Comparison of ENCODE assay signal across 32 cellular contexts in the genomic region with DNA sequence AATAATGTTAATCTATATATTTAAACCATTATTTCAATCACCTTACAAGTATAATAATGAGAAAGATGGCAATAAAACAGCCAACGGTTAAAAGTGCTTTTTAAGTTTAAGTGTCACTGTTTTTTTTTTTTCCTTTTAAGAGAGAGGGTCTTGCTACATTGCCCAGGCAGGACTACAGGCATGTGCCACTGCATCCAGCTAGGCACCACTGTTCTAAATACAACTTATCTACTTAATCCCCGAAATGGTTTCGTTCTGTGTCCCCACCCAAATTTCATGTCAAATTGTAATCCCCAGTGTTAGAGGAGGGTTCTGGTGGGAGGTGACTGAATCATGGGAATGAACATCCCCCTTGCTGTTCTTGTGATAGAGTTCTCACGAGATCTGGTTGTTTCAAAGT.
"Had no signal": no experiment of that assay in that cellular context is flagged by ENCODE, and none has a peak within 500 bp of the region (broad histone marks: within the 10 kb centered on the region; RNA-seq: fewer than 3 reads in every experiment).

No MANE protein-coding gene starts in this region.

- FAIRE-seq: endothelial cell of umbilical vein had no signal

- H3K4me1 ChIP-seq: prostate gland had no signal

- H3K27ac ChIP-seq: adrenal gland, gastroesophageal sphincter, ovary, prostate gland, sigmoid colon, stomach, thyroid gland, upper lobe of right lung had no signal

- H3K36me3 ChIP-seq: ovary, prostate gland had no signal

- H3K27ac Mint-ChIP-seq: activated CD8-positive, alpha-beta memory T cell treated with anti-CD3 and anti-CD28 coated beads, Interleukin-2, amount 10 ng/mL, durations not matched to agents 7 days and 5 days; activated CD8-positive, alpha-beta T cell treated with anti-CD3 and anti-CD28 coated beads, Interleukin-2, amount 10 ng/mL, durations not matched to agents 7 days and 5 days; activated naive CD4-positive, alpha-beta T cell treated with anti-CD3 and anti-CD28 coated beads, Interleukin-2, amount 50 U/mL, for 72 hours; activated T-cell treated with anti-CD3 and anti-CD28 coated beads, Interleukin-2, amount 50 U/mL, for 72 hours had no signal

- H3K9me3 ChIP-seq: adrenal gland, gastroesophageal sphincter, ovary, prostate gland, sigmoid colon, stomach, thyroid gland, upper lobe of right lung had no signal

- H3K4me3 ChIP-seq: adrenal gland, gastroesophageal sphincter, ovary, prostate gland, sigmoid colon, stomach, thyroid gland, upper lobe of right lung had no signal

- H3K9me3 Mint-ChIP-seq: activated naive CD4-positive, alpha-beta T cell treated with anti-CD3 and anti-CD28 coated beads, Interleukin-2, amount 50 U/mL, for 72 hours; activated T-cell treated with anti-CD3 and anti-CD28 coated beads, Interleukin-2, amount 50 U/mL, for 72 hours; brain; effector memory CD8-positive, alpha-beta T cell; naive thymus-derived CD8-positive, alpha-beta T cell; stimulated activated naive B cell treated with anti-CD40 and anti-IgM and Interleukin-4, amounts not matched to agents 10 μg/mL and 1 μg/mL and 100 μg/mL, for 72 hours had no signal

- ATAC-seq: activated CD8-positive, alpha-beta memory T cell treated with anti-CD3 and anti-CD28 coated beads, Interleukin-2, amount 10 ng/mL, durations not matched to agents 7 days and 5 days; activated CD8-positive, alpha-beta T cell treated with anti-CD3 and anti-CD28 coated beads, Interleukin-2, amount 10 ng/mL, durations not matched to agents 7 days and 5 days; activated naive CD4-positive, alpha-beta T cell treated with anti-CD3 and anti-CD28 coated beads, Interleukin-2, amount 50 U/mL, for 72 hours; activated T-cell treated with anti-CD3 and anti-CD28 coated beads, Interleukin-2, amount 50 U/mL, for 72 hours; effector memory CD8-positive, alpha-beta T cell; gastroesophageal sphincter; left colon; naive thymus-derived CD8-positive, alpha-beta T cell; stimulated activated naive B cell treated with anti-CD40 and anti-IgM and Interleukin-4, amounts not matched to agents 10 μg/mL and 1 μg/mL and 100 μg/mL, for 72 hours; upper lobe of right lung had no signal

- DNase-seq: activated CD4-positive, alpha-beta T cell treated with anti-CD3 and anti-CD28 coated beads for 1 hour; activated CD8-positive, alpha-beta memory T cell treated with anti-CD3 and anti-CD28 coated beads, Interleukin-2, amount 10 ng/mL, durations not matched to agents 7 days and 5 days; activated CD8-positive, alpha-beta T cell treated with anti-CD3 and anti-CD28 coated beads, Interleukin-2, amount 10 ng/mL, durations not matched to agents 7 days and 5 days; activated naive CD4-positive, alpha-beta T cell; activated T-cell treated with anti-CD3 and anti-CD28 coated beads for 4 hours; activated T-cell treated with anti-CD3 and anti-CD28 coated beads, Interleukin-2, amount 50 U/mL, for 72 hours; adrenal gland; aorta; cortex of kidney; effector memory CD8-positive, alpha-beta T cell; head of caudate nucleus; hippocampal formation; kidney; left colon; mammary epithelial cell; midbrain; naive thymus-derived CD8-positive, alpha-beta T cell; ovary; retina; sigmoid colon; small intestine; stimulated activated CD4-positive, alpha-beta T cell treated with anti-CD3 and anti-CD28 coated beads, Interleukin-1b, Interleukin-23, amount 100 ng/mL, for 48 hours; stimulated activated naive B cell treated with anti-CD40 and anti-IgM and Interleukin-4, amounts not matched to agents 10 μg/mL and 1 μg/mL and 100 μg/mL, for 72 hours; stomach; T-helper 2 cell; thyroid gland; upper lobe of right lung had no signal

- H3K27me3 Mint-ChIP-seq: activated CD8-positive, alpha-beta memory T cell treated with anti-CD3 and anti-CD28 coated beads, Interleukin-2, amount 10 ng/mL, durations not matched to agents 7 days and 5 days; effector memory CD8-positive, alpha-beta T cell; naive thymus-derived CD8-positive, alpha-beta T cell; stimulated activated naive B cell treated with anti-CD40 and anti-IgM and Interleukin-4, amounts not matched to agents 10 μg/mL and 1 μg/mL and 100 μg/mL, for 72 hours had no signal

- H3K4me3 Mint-ChIP-seq: activated CD8-positive, alpha-beta memory T cell treated with anti-CD3 and anti-CD28 coated beads, Interleukin-2, amount 10 ng/mL, durations not matched to agents 7 days and 5 days; activated CD8-positive, alpha-beta T cell treated with anti-CD3 and anti-CD28 coated beads, Interleukin-2, amount 10 ng/mL, durations not matched to agents 7 days and 5 days; activated T-cell treated with anti-CD3 and anti-CD28 coated beads, Interleukin-2, amount 50 U/mL, for 72 hours; brain; effector memory CD8-positive, alpha-beta T cell; naive thymus-derived CD8-positive, alpha-beta T cell; stimulated activated naive B cell treated with anti-CD40 and anti-IgM and Interleukin-4, amounts not matched to agents 10 μg/mL and 1 μg/mL and 100 μg/mL, for 72 hours had no signal
